ENCODE assay signal across 16 cellular contexts in the genomic region with DNA sequence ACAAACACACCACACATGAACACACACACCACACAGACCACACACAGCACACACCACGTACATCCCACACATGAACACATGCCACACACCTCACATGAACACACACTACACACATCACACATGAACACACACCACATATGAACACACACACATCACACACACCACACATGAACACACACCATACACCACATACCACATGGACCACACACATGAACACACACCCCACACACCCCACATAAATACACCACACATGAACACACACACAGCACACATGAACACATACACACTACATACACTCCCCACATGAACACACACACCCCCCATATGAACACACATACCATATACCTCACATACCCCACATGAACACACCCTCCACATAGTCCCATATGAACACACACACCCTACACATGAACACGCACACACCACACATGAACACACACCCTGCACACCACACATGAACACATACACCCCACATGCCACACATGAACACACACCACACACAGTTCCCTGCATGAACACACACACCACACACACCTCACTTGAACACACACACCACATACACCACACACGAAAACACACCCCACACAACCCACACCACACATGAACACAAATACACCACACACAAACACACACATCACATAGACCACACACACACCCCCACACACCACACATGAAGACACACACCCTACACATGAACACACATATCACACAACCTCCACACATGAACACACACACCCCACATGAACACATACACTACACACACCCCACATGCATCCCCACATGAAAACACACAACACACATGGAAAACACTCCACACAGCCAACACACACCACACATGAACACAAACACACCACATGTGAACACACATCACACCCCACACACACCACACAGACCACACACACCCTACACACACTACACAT. TPM values are rescaled to one million over a fixed set of nuclear protein-coding genes. Genes with fewer than 3 reads are reported as not detected.
"Had no signal": no experiment of that assay in that cellular context is flagged by ENCODE, and none has a peak within 500 bp of the region (broad histone marks: within the 10 kb centered on the region; RNA-seq: fewer than 3 reads in every experiment).

No MANE protein-coding gene starts in this region.

- FAIRE-seq: colon, frontal cortex, pancreas, TTC549 had no signal

- H3K4me3 ChIP-seq: dorsolateral prefrontal cortex, pancreas, sigmoid colon, spleen, thoracic aorta, upper lobe of left lung had no signal

- H3K27me3 ChIP-seq: sigmoid colon, spleen, upper lobe of left lung had no signal

- H3K9me3 ChIP-seq: pancreas, sigmoid colon, spleen, thoracic aorta had no signal

- H3K4me1 ChIP-seq: pancreas, sigmoid colon, spleen, upper lobe of left lung had no signal

- H3K27ac ChIP-seq: thoracic aorta, upper lobe of left lung had no signal

- H3K36me3 ChIP-seq: pancreas, sigmoid colon, spleen, thoracic aorta, upper lobe of left lung had no signal

- DNase-seq: activated CD4-positive, alpha-beta T cell treated with anti-CD3 and anti-CD28 coated beads, Interleukin-2, amount 50 U/mL, for 4 hours; left ventricle myocardium superior; sigmoid colon; spleen; stimulated activated naive B cell treated with anti-CD40 and anti-IgM and Interleukin-4, amounts not matched to agents 10 μg/mL and 1 μg/mL and 100 μg/mL, for 72 hours; upper lobe of left lung had no signal

RNA-seq across cellular contexts. Expression of a gene that starts 18.3 kb away (rescaled TPM):
- total RNA-seq: activated naive CD8-positive, alpha-beta T cell treated with anti-CD3 and anti-CD28 coated beads for 36 hours; epithelial cell of proximal tubule; frontal cortex; left ventricle myocardium superior; naive thymus-derived CD4-positive, alpha-beta T cell; pancreas; sigmoid colon; spleen; T-helper 2 cell treated with Interferon-gamma antibody and Interleukin-4, amounts not matched to agents 100 ng/mL and 5 ng/mL, for 36 hours; thoracic aorta had no signal
- polyA plus RNA-seq: naive thymus-derived CD4-positive, alpha-beta T cell; pancreas; sigmoid colon; spleen had no signal
